Comparison of ENCODE assay signal across 14 cellular contexts in the genomic region with DNA sequence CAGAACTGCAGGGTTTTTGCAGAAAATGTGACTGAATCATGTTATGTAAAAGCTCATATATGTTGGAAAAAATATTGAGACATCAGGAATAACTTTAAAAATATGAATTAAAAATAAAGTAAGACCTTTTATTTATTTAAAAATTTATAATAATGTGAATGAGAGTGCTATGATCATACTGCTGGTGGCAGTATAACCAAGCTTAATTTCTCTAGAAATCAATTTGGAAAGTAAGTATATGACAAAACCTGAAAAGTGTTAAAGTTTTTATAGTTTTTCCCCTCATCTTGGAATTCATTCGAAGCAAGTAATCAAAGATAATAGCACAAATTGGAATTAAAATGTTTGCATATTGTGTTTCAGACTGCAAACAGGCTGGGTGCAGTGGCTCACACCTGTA. TPM values are rescaled to one million over a fixed set of nuclear protein-coding genes. Genes with fewer than 3 reads are reported as not detected.
DNase-seq lines count a peak whose midpoint lies in the region; ATAC-seq and TF ChIP-seq lines count a peak whose summit lies in the region.
"Had no signal": no experiment of that assay in that cellular context is flagged by ENCODE, and none has a peak within 500 bp of the region (broad histone marks: within the 10 kb centered on the region; RNA-seq: fewer than 3 reads in every experiment).

No MANE protein-coding gene starts in this region.

- no peak for ATAC-seq in CD4-positive, CD25-positive, alpha-beta regulatory T cell (ENCODE audit: low read depth in 2 of 2)
- ATAC-seq in activated B cell treated with CpG ODN at 0.5 μM for 24 hours (ENCODE audit: low read depth) (no peak), memory B cell (ENCODE audit: low read depth) (no peak)
- no peak for ATAC-seq in stimulated activated memory B cell treated with anti-CD40 and anti-IgM and Interleukin-4, amounts not matched to agents 10 μg/mL and 1 μg/mL and 100 μg/mL, for 72 hours

- peak overlapping the region; percentile 76 to 94 (median 92) for H3K27ac Mint-ChIP-seq in CD4-positive, CD25-positive, alpha-beta regulatory T cell
- H3K27ac Mint-ChIP-seq in activated B cell treated with CpG ODN at 0.5 μM for 24 hours (peak overlapping the region; percentile 66), memory B cell (peak overlapping the region; percentile 45)
- no peak overlapping the region for H3K27ac Mint-ChIP-seq in activated T-helper 1 cell treated with anti-CD3 and anti-CD28 coated beads, Interleukin-12 subunit alpha, Interleukin-12 subunit beta, Interleukin-2, Interleukin-4 antibody, amounts not matched to agents 30 ng/mL and 10 ng/mL and 1 ng/mL, durations not matched to agents 14 hours and 24 hours and 36 hours
- no peak overlapping the region for H3K27ac Mint-ChIP-seq in stimulated activated memory B cell treated with anti-CD40 and anti-IgM and Interleukin-4, amounts not matched to agents 10 μg/mL and 1 μg/mL and 100 μg/mL, for 72 hours
- H3K27ac Mint-ChIP-seq: nephron progenitor cell had no signal

- CTCF ChIA-PET in activated B cell treated with CpG ODN at 0.5 μM for 24 hours (lab: Charles Lee) = interaction anchor here (1.2 to 4.5 kb wide), 6 partner anchors 13 to 789 kb away, joined by 3 to 30 read pairs (median 10); partner anchors contain the start of gene DNAH7

- H4K20me1 ChIP-seq in GM23248 (ENCODE audit: insufficient read depth) = no peaks in the 10 kb centered on the region

- no peaks in the 10 kb centered on the region for H3K27me3 Mint-ChIP-seq in CD4-positive, CD25-positive, alpha-beta regulatory T cell
- H3K27me3 Mint-ChIP-seq in activated B cell treated with CpG ODN at 0.5 μM for 24 hours (no peaks in the 10 kb centered on the region), memory B cell (no peaks in the 10 kb centered on the region)
- no peaks in the 10 kb centered on the region for H3K27me3 Mint-ChIP-seq in activated T-helper 1 cell treated with anti-CD3 and anti-CD28 coated beads, Interleukin-12 subunit alpha, Interleukin-12 subunit beta, Interleukin-2, Interleukin-4 antibody, amounts not matched to agents 30 ng/mL and 10 ng/mL and 1 ng/mL, durations not matched to agents 14 hours and 24 hours and 36 hours (ENCODE audit: insufficient read depth)
- no peaks in the 10 kb centered on the region for H3K27me3 Mint-ChIP-seq in stimulated activated memory B cell treated with anti-CD40 and anti-IgM and Interleukin-4, amounts not matched to agents 10 μg/mL and 1 μg/mL and 100 μg/mL, for 72 hours

- peaks cover 32% of the 10 kb centered on the region for H3K4me1 ChIP-seq in CD4-positive, CD25-positive, alpha-beta regulatory T cell (ENCODE audit: control insufficient read depth, insufficient read depth, low read length, poor library complexity, severe bottlenecking)
- H3K4me1 ChIP-seq in GM23248 (ENCODE audit: insufficient read depth) = peaks cover 24% of the 10 kb centered on the region

- H3K36me3 ChIP-seq in CD4-positive, CD25-positive, alpha-beta regulatory T cell (ENCODE audit: control insufficient read depth, insufficient read depth, low read length) = peaks cover 5% of the 10 kb centered on the region
- H3K36me3 ChIP-seq in GM23248 (ENCODE audit: low read depth) = no peaks in the 10 kb centered on the region

- no peak overlapping the region for H3K4me2 ChIP-seq in GM23248 (ENCODE audit: unreplicated experiment)

- H3K9me2 ChIP-seq in GM23248 (ENCODE audit: insufficient read depth) = no peaks in the 10 kb centered on the region

- in situ Hi-C loops in GM23248 (cut with MboI) = loop anchor here (25.0 kb wide), 2 partner anchors 352 to 398 kb away; partner anchors contain the start of gene DNAH7

- H3K36me3 Mint-ChIP-seq in CD4-positive, CD25-positive, alpha-beta regulatory T cell = peaks cover 7% of the 10 kb centered on the region
- peaks cover 7% of the 10 kb centered on the region for H3K36me3 Mint-ChIP-seq in activated B cell treated with CpG ODN at 0.5 μM for 24 hours (ENCODE audit: low read depth)
- H3K36me3 Mint-ChIP-seq in memory B cell = no peaks in the 10 kb centered on the region
- peaks cover 11% of the 10 kb centered on the region for H3K36me3 Mint-ChIP-seq in activated T-helper 1 cell treated with anti-CD3 and anti-CD28 coated beads, Interleukin-12 subunit alpha, Interleukin-12 subunit beta, Interleukin-2, Interleukin-4 antibody, amounts not matched to agents 30 ng/mL and 10 ng/mL and 1 ng/mL, durations not matched to agents 14 hours and 24 hours and 36 hours (ENCODE audit: low read depth)
- no peaks in the 10 kb centered on the region for H3K36me3 Mint-ChIP-seq in stimulated activated memory B cell treated with anti-CD40 and anti-IgM and Interleukin-4, amounts not matched to agents 10 μg/mL and 1 μg/mL and 100 μg/mL, for 72 hours

- 0 to 4% methylated on average over 1 of the region's 1 CpG for WGBS in GM23248 (ENCODE audit: low coverage in 1 of 2, low lambda C conversion rate in 2 of 2, missing lambda C conversion rate in 2 of 2), 2 experiments

- H3K79me2 ChIP-seq in GM23248 (ENCODE audit: insufficient read depth) = peaks cover 76% of the 10 kb centered on the region

- no peaks in the 10 kb centered on the region for H3K27me3 ChIP-seq in CD4-positive, CD25-positive, alpha-beta regulatory T cell (ENCODE audit: control insufficient read depth, insufficient read depth, low read length)
- no peaks in the 10 kb centered on the region for H3K27me3 ChIP-seq in GM23248 (replicated peaks; ENCODE audit: insufficient read depth)

- no peaks in the 10 kb centered on the region for H3K9me3 ChIP-seq in CD4-positive, CD25-positive, alpha-beta regulatory T cell (ENCODE audit: control insufficient read depth in 2 of 2, low read length in 2 of 2)
- H3K9me3 ChIP-seq in GM23248 (ENCODE audit: low read depth) = no peaks in the 10 kb centered on the region

- no peak for DNase-seq in CD4-positive, CD25-positive, alpha-beta regulatory T cell
- DNase-seq in GM23248 (peak; percentile 46), activated B cell treated with CpG ODN at 0.5 μM for 24 hours (no peak), memory B cell (ENCODE audit: low spot score in 2 of 2) (no peak), NCI-H2107 (lab: John Stamatoyannopoulos, UW) (no peak), NCI-H2196 (lab: John Stamatoyannopoulos, UW; ENCODE audit: unreplicated experiment) (no peak)
- DNase-seq in activated T-helper 1 cell treated with anti-CD3 and anti-CD28 coated beads, Interleukin-12 subunit alpha, Interleukin-12 subunit beta, Interleukin-2, Interleukin-4 antibody, amounts not matched to agents 30 ng/mL and 10 ng/mL and 1 ng/mL, durations not matched to agents 14 hours and 24 hours and 36 hours (ENCODE audit: low spot score) = no peak
- DNase-seq: activated CD4-positive, alpha-beta T cell treated with anti-CD3 and anti-CD28 coated beads, Interleukin-2, amount 50 U/mL, for 48 hours; amygdala; GOT3; KG1; nephron progenitor cell had no signal

- no peak overlapping the region for H3K4me3 ChIP-seq in CD4-positive, CD25-positive, alpha-beta regulatory T cell (ENCODE audit: low read depth, low read length)
- H3K4me3 ChIP-seq in GM23248 = no peak overlapping the region
- H3K4me3 ChIP-seq: SK-N-MC had no signal

- POLR2A ChIA-PET in activated B cell treated with CpG ODN at 0.5 μM for 24 hours (lab: Charles Lee) = interaction anchor here (1.0 kb wide), 1 partner anchor 167 kb away, joined by 3 read pairs; no protein-coding TSS in a partner anchor

- no peak for TF ChIP-seq CTCF in activated B cell treated with CpG ODN at 0.5 μM for 24 hours (IDR thresholded peaks at IDR 0.05)

- peaks cover 79% of the 10 kb centered on the region for H3F3A ChIP-seq in GM23248 (ENCODE audit: insufficient read depth)

- intact Hi-C loops in activated B cell treated with CpG ODN at 0.5 μM for 24 hours (cut with micrococcal nuclease) = loop anchor here (1.0 to 5.0 kb wide), 4 partner anchors 274 to 788 kb away; partner anchors contain the start of gene DNAH7
- intact Hi-C loops in activated T-helper 1 cell treated with anti-CD3 and anti-CD28 coated beads, Interleukin-12 subunit alpha, Interleukin-12 subunit beta, Interleukin-2, Interleukin-4 antibody, amounts not matched to agents 30 ng/mL and 10 ng/mL and 1 ng/mL, durations not matched to agents 14 hours and 24 hours and 36 hours (cut with micrococcal nuclease) = loop anchor here (5.0 to 10.0 kb wide), 2 partner anchors 270 to 1497 kb away; no protein-coding TSS in a partner anchor

- no peaks in the 10 kb centered on the region for H3K9me3 Mint-ChIP-seq in CD4-positive, CD25-positive, alpha-beta regulatory T cell
- no peaks in the 10 kb centered on the region for H3K9me3 Mint-ChIP-seq in activated B cell treated with CpG ODN at 0.5 μM for 24 hours
- H3K9me3 Mint-ChIP-seq in memory B cell = no peaks in the 10 kb centered on the region
- no peaks in the 10 kb centered on the region for H3K9me3 Mint-ChIP-seq in activated T-helper 1 cell treated with anti-CD3 and anti-CD28 coated beads, Interleukin-12 subunit alpha, Interleukin-12 subunit beta, Interleukin-2, Interleukin-4 antibody, amounts not matched to agents 30 ng/mL and 10 ng/mL and 1 ng/mL, durations not matched to agents 14 hours and 24 hours and 36 hours
- no peaks in the 10 kb centered on the region for H3K9me3 Mint-ChIP-seq in stimulated activated memory B cell treated with anti-CD40 and anti-IgM and Interleukin-4, amounts not matched to agents 10 μg/mL and 1 μg/mL and 100 μg/mL, for 72 hours
- H3K9me3 Mint-ChIP-seq: nephron progenitor cell had no signal

- peak overlapping the region in 1 of 4 donors; percentile 63 for H3K4me3 Mint-ChIP-seq in CD4-positive, CD25-positive, alpha-beta regulatory T cell
- H3K4me3 Mint-ChIP-seq in activated B cell treated with CpG ODN at 0.5 μM for 24 hours = no peak overlapping the region
- no peak overlapping the region for H3K4me3 Mint-ChIP-seq in memory B cell
- H3K4me3 Mint-ChIP-seq in activated T-helper 1 cell treated with anti-CD3 and anti-CD28 coated beads, Interleukin-12 subunit alpha, Interleukin-12 subunit beta, Interleukin-2, Interleukin-4 antibody, amounts not matched to agents 30 ng/mL and 10 ng/mL and 1 ng/mL, durations not matched to agents 14 hours and 24 hours and 36 hours = no peak overlapping the region
- no peak overlapping the region for H3K4me3 Mint-ChIP-seq in stimulated activated memory B cell treated with anti-CD40 and anti-IgM and Interleukin-4, amounts not matched to agents 10 μg/mL and 1 μg/mL and 100 μg/mL, for 72 hours
- H3K4me3 Mint-ChIP-seq: nephron progenitor cell had no signal

- peaks cover 39 to 77% (median 47%) of the 10 kb centered on the region in 4 donors for H3K4me1 Mint-ChIP-seq in CD4-positive, CD25-positive, alpha-beta regulatory T cell
- H3K4me1 Mint-ChIP-seq in activated B cell treated with CpG ODN at 0.5 μM for 24 hours (peaks cover 60% of the 10 kb centered on the region), memory B cell (peaks cover 33% of the 10 kb centered on the region)
- H3K4me1 Mint-ChIP-seq in activated T-helper 1 cell treated with anti-CD3 and anti-CD28 coated beads, Interleukin-12 subunit alpha, Interleukin-12 subunit beta, Interleukin-2, Interleukin-4 antibody, amounts not matched to agents 30 ng/mL and 10 ng/mL and 1 ng/mL, durations not matched to agents 14 hours and 24 hours and 36 hours (ENCODE audit: low read depth) = peaks cover 45% of the 10 kb centered on the region
- H3K4me1 Mint-ChIP-seq in stimulated activated memory B cell treated with anti-CD40 and anti-IgM and Interleukin-4, amounts not matched to agents 10 μg/mL and 1 μg/mL and 100 μg/mL, for 72 hours = peaks cover 44% of the 10 kb centered on the region

- no peak overlapping the region for H3K9ac ChIP-seq in GM23248

- peak overlapping the region; percentile 33 for H3K27ac ChIP-seq in CD4-positive, CD25-positive, alpha-beta regulatory T cell (ENCODE audit: insufficient read depth, low read length, poor library complexity, severe bottlenecking)
- 0 out of 2 replicates have a peak overlapping the region, but pooled peaks have one; percentile 4 for H3K27ac ChIP-seq in GM23248
- H3K27ac ChIP-seq: SK-N-MC had no signal

- H2AFZ ChIP-seq in GM23248 = no peak overlapping the region

RNA-seq across cellular contexts. Expression of gene SLC39A10, which starts 7.5 kb away (rescaled TPM):
- total RNA-seq in CD4-positive, CD25-positive, alpha-beta regulatory T cell = 66.3 TPM
- 10 to 100 TPM in 3 of 4 donors, 1 to 10 TPM in 1; 9.2 to 16.3 (median 11.5) TPM for polyA plus RNA-seq in CD4-positive, CD25-positive, alpha-beta regulatory T cell
- total RNA-seq in GM23248 (2014; rRNA removed; shearing (Covaris generic)) = 82.6 and 85.4 TPM in 2 replicates
- 46.4 and 48.0 TPM in 2 replicates for polyA plus RNA-seq in GM23248 (2016; fragmentation: Nextera tagmentation; extraction: Ambion mirVana)
- total RNA-seq in activated B cell treated with CpG ODN at 0.5 μM for 24 hours = 45.7 and 52.3 TPM in 2 replicates
- 32.4 and 32.5 TPM in 2 replicates for total RNA-seq in activated T-helper 1 cell treated with anti-CD3 and anti-CD28 coated beads, Interleukin-12 subunit alpha, Interleukin-12 subunit beta, Interleukin-2, Interleukin-4 antibody, amounts not matched to agents 30 ng/mL and 10 ng/mL and 1 ng/mL, durations not matched to agents 14 hours and 24 hours and 36 hours

Comparison
In these comparisons a context has a peak if more than half of its experiments do, and no peak if none do; other contexts are left out.
1. H3K27ac Mint-ChIP-seq: peak in CD4-positive, CD25-positive, alpha-beta regulatory T cell (3 of 3), activated B cell treated with CpG ODN at 0.5 μM for 24 hours (single experiment) and memory B cell (single experiment); none in activated T-helper 1 cell treated with anti-CD3 and anti-CD28 coated beads, Interleukin-12 subunit alpha, Interleukin-12 subunit beta, Interleukin-2, Interleukin-4 antibody, amounts not matched to agents 30 ng/mL and 10 ng/mL and 1 ng/mL, durations not matched to agents 14 hours and 24 hours and 36 hours (single experiment) and stimulated activated memory B cell treated with anti-CD40 and anti-IgM and Interleukin-4, amounts not matched to agents 10 μg/mL and 1 μg/mL and 100 μg/mL, for 72 hours (single experiment).